ENCODE assay signal across 10 cellular contexts in the genomic region with DNA sequence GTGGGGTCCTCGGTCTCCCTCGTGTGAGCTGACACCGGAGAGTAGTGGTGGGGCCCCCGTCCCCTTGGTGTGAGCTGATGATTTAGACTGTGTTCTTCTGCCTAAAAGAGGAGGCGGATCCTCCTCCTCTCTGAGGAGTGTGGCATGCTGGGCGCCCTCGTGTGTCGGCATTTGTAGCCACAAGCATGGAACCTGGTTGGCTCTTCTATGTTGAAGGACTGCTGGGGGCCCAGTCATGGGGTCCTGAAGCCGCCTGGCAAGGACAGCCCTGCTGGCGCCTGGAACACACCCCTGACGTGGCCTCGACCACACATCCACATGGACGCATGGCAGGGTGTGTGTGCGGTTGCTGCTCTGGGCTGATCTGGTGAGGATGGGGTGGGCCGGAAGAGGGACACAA. TPM values are rescaled to one million over a fixed set of nuclear protein-coding genes. Genes with fewer than 3 reads are reported as not detected.
DNase-seq lines count a peak whose midpoint lies in the region; ATAC-seq and TF ChIP-seq lines count a peak whose summit lies in the region.
"Had no signal": no experiment of that assay in that cellular context is flagged by ENCODE, and none has a peak within 500 bp of the region (broad histone marks: within the 10 kb centered on the region; RNA-seq: fewer than 3 reads in every experiment).

No MANE protein-coding gene starts in this region.

- peak; percentile 4 for DNase-seq in AG04450 (ENCODE audit: low read depth, low spot score)
- DNase-seq in GM13977 (ENCODE audit: low spot score), result no peak
- DNase-seq in WERI-Rb-1, result peak; percentile 39
- DNase-seq in iPS-NIHi7 (ENCODE audit: extremely low spot score), result peak; percentile 92
- DNase-seq in NCI-H2171 treated with DMSO at 0.1 percent for 48 hours (lab: John Stamatoyannopoulos, UW), result no peak
- DNase-seq in uterus, result no peak
- DNase-seq: NCI-H2081 treated with DMSO at 0.1 percent for 48 hours had no signal

- no peak overlapping the region for H3K27ac ChIP-seq in AG04450 (ENCODE audit: low read depth, low read length)
- no peak overlapping the region for H3K27ac ChIP-seq in WERI-Rb-1
- no peak overlapping the region for H3K27ac ChIP-seq in uterus
- H3K27ac ChIP-seq: skin epidermis had no signal

- H3K4me1 ChIP-seq in uterus, result no peaks in the 10 kb centered on the region

- H3K27me3 ChIP-seq in AG04450 (ENCODE audit: control insufficient read depth, insufficient read depth, low read length) (no peaks in the 10 kb centered on the region), WERI-Rb-1 (ENCODE audit: insufficient read depth, low read depth, severe bottlenecking) (no peaks in the 10 kb centered on the region), uterus (no peaks in the 10 kb centered on the region)

- in situ Hi-C loops in GM13977 (cut with MboI; ENCODE audit: low pct_unique_long_range_greater_than_20kb, low sequenced_read_pairs, unreplicated experiment), result no loop called here

- peaks cover 61% of the 10 kb centered on the region for H3K36me3 Mint-ChIP-seq in stimulated activated memory B cell treated with anti-CD40 and anti-IgM and Interleukin-4, amounts not matched to agents 10 μg/mL and 1 μg/mL and 100 μg/mL, for 72 hours

- TF ChIP-seq CTCF in AG04450 (IDR thresholded peaks at IDR 0.05; ENCODE audit: low read depth, low read length) (peak; percentile 46), GM13977 (IDR thresholded peaks at IDR 0.05; ENCODE audit: extremely low read depth, insufficient read depth, missing control alignments) (peak; percentile 9), WERI-Rb-1 (IDR thresholded peaks at IDR 0.05; ENCODE audit: low read depth, low read length) (peak; percentile 58), uterus (IDR thresholded peaks at IDR 0.05) (no peak)

- H3K27ac Mint-ChIP-seq in stimulated activated memory B cell treated with anti-CD40 and anti-IgM and Interleukin-4, amounts not matched to agents 10 μg/mL and 1 μg/mL and 100 μg/mL, for 72 hours, result no peak overlapping the region

- H3K9me3 Mint-ChIP-seq in stimulated activated memory B cell treated with anti-CD40 and anti-IgM and Interleukin-4, amounts not matched to agents 10 μg/mL and 1 μg/mL and 100 μg/mL, for 72 hours, result no peaks in the 10 kb centered on the region

- peaks cover 6% of the 10 kb centered on the region for H3K4me1 Mint-ChIP-seq in stimulated activated memory B cell treated with anti-CD40 and anti-IgM and Interleukin-4, amounts not matched to agents 10 μg/mL and 1 μg/mL and 100 μg/mL, for 72 hours

- H3K36me3 ChIP-seq in WERI-Rb-1, result peaks cover 56% of the 10 kb centered on the region
- H3K36me3 ChIP-seq in uterus, result no peaks in the 10 kb centered on the region

- H3K9me3 ChIP-seq in AG04450 (ENCODE audit: control insufficient read depth, insufficient read depth, low read length) (no peaks in the 10 kb centered on the region; the same call in 1 of the 2 replicates), WERI-Rb-1 (ENCODE audit: severe bottlenecking) (no peaks in the 10 kb centered on the region), uterus (no peaks in the 10 kb centered on the region)

- no peak overlapping the region for H3K4me3 Mint-ChIP-seq in stimulated activated memory B cell treated with anti-CD40 and anti-IgM and Interleukin-4, amounts not matched to agents 10 μg/mL and 1 μg/mL and 100 μg/mL, for 72 hours

- H3K4me3 ChIP-seq in AG04450 (ENCODE audit: low read depth, low read length) (no peak overlapping the region), WERI-Rb-1 (ENCODE audit: low read depth, low read length) (no peak overlapping the region), uterus (no peak overlapping the region)
- H3K4me3 ChIP-seq: skin epidermis had no signal

- POLR2A ChIA-PET in AG04450 (lab: Yijun Ruan, JAX), result interaction anchor here (1.0 kb wide), 1 partner anchor 133 kb away, joined by 3 read pairs; the partner anchor contains the start of gene TSPAN4

- CTCF ChIA-PET in AG04450 (lab: Charles Lee), result interaction anchor here (1.2 kb wide), 1 partner anchor 127 kb away, joined by 3 read pairs; no protein-coding TSS in a partner anchor

- intact Hi-C loops in uterus (cut with DNase I; ENCODE audit: low total_unique reads), result no loop called here

- H3K27me3 Mint-ChIP-seq in stimulated activated memory B cell treated with anti-CD40 and anti-IgM and Interleukin-4, amounts not matched to agents 10 μg/mL and 1 μg/mL and 100 μg/mL, for 72 hours, result no peaks in the 10 kb centered on the region

- no peak for ATAC-seq in stimulated activated memory B cell treated with anti-CD40 and anti-IgM and Interleukin-4, amounts not matched to agents 10 μg/mL and 1 μg/mL and 100 μg/mL, for 72 hours
- ATAC-seq in HG03159 (IDR thresholded peaks at IDR 0.05; ENCODE audit: unreplicated experiment), result no peak

- TF ChIP-seq POLR2A in uterus (IDR thresholded peaks at IDR 0.05), result no peak

RNA-seq across cellular contexts. Expression of gene AP2A2, which starts 50.2 kb away (rescaled TPM):
- polyA plus RNA-seq in AG04450 (2011; rRNA removed), result 54.2 and 55.7 TPM in 2 replicates
- 76.1 and 140 TPM in 2 replicates for polyA minus RNA-seq in AG04450 (2011; rRNA and poly(A)+ RNA removed)
- 100 to 1,000 TPM in 1 of 4 donors, 10 to 100 TPM in 3; 25.6 to 120 (median 40.4) TPM for total RNA-seq in uterus

Comparison
In these comparisons a context has a peak if more than half of its experiments do, and no peak if none do; other contexts are left out.
1. DNase-seq: peak in AG04450 (single experiment), WERI-Rb-1 (single experiment) and iPS-NIHi7 (single experiment); none in GM13977 (single experiment), NCI-H2171 treated with DMSO at 0.1 percent for 48 hours (single experiment) and uterus (0 of 2).
2. CTCF ChIP-seq: peak in AG04450 (single experiment), GM13977 (single experiment) and WERI-Rb-1 (single experiment); none in uterus (0 of 4).